ENCODE assay signal across 20 cellular contexts in the genomic region with DNA sequence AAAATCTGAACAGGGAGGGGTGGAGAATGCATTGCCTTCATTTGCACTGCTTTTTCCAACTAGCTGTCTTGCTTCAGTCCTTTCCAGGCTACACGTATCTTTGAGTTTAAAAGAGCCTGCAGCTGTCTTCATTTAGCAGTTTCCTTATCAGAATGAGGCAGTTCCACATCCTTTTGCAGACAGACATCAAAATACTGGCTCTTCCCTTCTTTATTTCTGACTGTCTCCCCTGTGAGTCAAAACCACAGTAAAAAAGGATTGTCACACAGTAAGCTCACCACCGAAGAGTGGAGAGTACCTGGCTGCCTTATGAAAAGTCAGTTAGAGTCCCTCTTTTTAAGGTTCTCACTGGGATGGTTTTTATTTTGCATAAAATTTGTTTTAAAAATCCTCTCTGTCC.
A peak's percentile ranks its signal among the peaks of the same experiment; 100 is the strongest.
DNase-seq lines count a peak whose midpoint lies in the region; ATAC-seq, FAIRE-seq and TF ChIP-seq lines count a peak whose summit lies in the region.
"Had no signal": no experiment of that assay in that cellular context is flagged by ENCODE, and none has a peak within 500 bp of the region (broad histone marks: within the 10 kb centered on the region; RNA-seq: fewer than 3 reads in every experiment).

No MANE protein-coding gene starts in this region.

- peak overlapping the region; percentile 33 to 60; a peak in 3 of 4 replicates for H3K27ac ChIP-seq in SK-N-SH (ENCODE audit: low read depth in 2 of 2, low read length in 1 of 2)
- no peak overlapping the region for H3K27ac ChIP-seq in mesenchymal stem cell (ENCODE audit: low read length, poor library complexity, severe bottlenecking)
- H3K27ac ChIP-seq: heart left ventricle, PC-9, vagina had no signal

- no peaks in the 10 kb centered on the region for H3K27me3 ChIP-seq in SK-N-SH (ENCODE audit: insufficient read depth)
- no peaks in the 10 kb centered on the region for H3K27me3 ChIP-seq in mesenchymal stem cell (ENCODE audit: control insufficient read depth in 1 of 2, insufficient read depth in 1 of 2, low read length in 2 of 2)
- H3K27me3 ChIP-seq: heart left ventricle, vagina had no signal

- no peaks in the 10 kb centered on the region; the same call in 1 of the 2 replicates for H3K27me3 Mint-ChIP-seq in HFFc6 (ENCODE audit: insufficient read depth)

- H3K79me2 ChIP-seq in SK-N-SH (ENCODE audit: insufficient read depth) = no peaks in the 10 kb centered on the region

- peaks cover 9% of the 10 kb centered on the region for H3K9me3 Mint-ChIP-seq in HFFc6

- no peaks in the 10 kb centered on the region for H4K20me1 ChIP-seq in SK-N-SH (ENCODE audit: insufficient read depth)

- POLR2A ChIA-PET in SK-N-SH (lab: Yijun Ruan, JAX) = no interaction called here

- CTCF ChIA-PET in SK-N-SH (lab: Yijun Ruan, JAX) = interaction anchor here (1.5 kb wide), 1 partner anchor 256 kb away, joined by 5 read pairs; no protein-coding TSS in a partner anchor

- no peak overlapping the region for H4K8ac ChIP-seq in mesenchymal stem cell (ENCODE audit: low read length)

- H3K4me2 ChIP-seq in SK-N-SH (peak overlapping the region; percentile 53; the same call in 1 of the 2 replicates), mesenchymal stem cell (ENCODE audit: low read length, poor library complexity, severe bottlenecking) (no peak overlapping the region)
- H3K4me2 ChIP-seq: PC-9 had no signal

- H3K27ac Mint-ChIP-seq in HFFc6 = no peak overlapping the region; the same call in 1 of the 2 replicates

- FAIRE-seq in GM12891 (lab: Jason Lieb, UNC) = no peak
- FAIRE-seq: kidney had no signal

- H3K4me3 ChIP-seq in SK-N-SH (ENCODE audit: low read depth in 2 of 2, low read length in 1 of 2) (no peak overlapping the region; a peak in 1 of 4 replicates), mesenchymal stem cell (ENCODE audit: insufficient read depth in 1 of 2, low read depth in 1 of 2, low read length in 2 of 2) (no peak overlapping the region)
- H3K4me3 ChIP-seq: heart left ventricle, PC-9, vagina had no signal

- peak overlapping the region; percentile 64; the same call in 1 of the 2 replicates for H2AFZ ChIP-seq in SK-N-SH (ENCODE audit: low read depth)
- no peak overlapping the region for H2AFZ ChIP-seq in mesenchymal stem cell (ENCODE audit: low read depth, low read length)
- H2AFZ ChIP-seq: PC-9 had no signal

- H2BK15ac ChIP-seq in mesenchymal stem cell (ENCODE audit: low read depth, poor library complexity, severe bottlenecking) = no peak overlapping the region

- no peak for ATAC-seq in HG03439 (IDR thresholded peaks at IDR 0.05; ENCODE audit: unreplicated experiment)
- ATAC-seq: heart left ventricle had no signal

- DNase-seq in EH (ENCODE audit: low read depth) (peak; percentile 37), HFFc6 (no peak), SK-N-SH (peak; percentile 20), mesenchymal stem cell (no peak), GM12891 (ENCODE audit: insufficient read length, low spot score) (no peak), AG08396 (ENCODE audit: low spot score) (no peak)
- DNase-seq: activated T-cell treated with anti-CD3 and anti-CD28 coated beads, Interleukin-2, amount 50 U/mL, for 1 hour; aorta; C1 segment of cervical spinal cord; erythroblast; heart left ventricle; kidney; midbrain; NCI-H187; nucleus accumbens; PC-9; stimulated activated naive CD4-positive, alpha-beta T cell; SW 1271 had no signal

- H2BK12ac ChIP-seq in mesenchymal stem cell (ENCODE audit: low read length in 2 of 2) = no peak overlapping the region

- TF ChIP-seq POLR2A in GM12891 (IDR thresholded peaks at IDR 0.05; ENCODE audit: low read depth, low read length) = no peak

- no peaks in the 10 kb centered on the region for H3K79me1 ChIP-seq in mesenchymal stem cell (replicated peaks; ENCODE audit: low read length, poor library complexity, severe bottlenecking)

- peak overlapping the region; percentile 41; the same call in 1 of the 2 replicates for H3K4me3 Mint-ChIP-seq in HFFc6

- no peak overlapping the region for H3K23ac ChIP-seq in mesenchymal stem cell (ENCODE audit: low read length in 2 of 2)

- TF ChIP-seq CTCF in HFFc6 (IDR thresholded peaks at IDR 0.05) (no peak), SK-N-SH (IDR thresholded peaks at IDR 0.05) (no peak)

- no peak overlapping the region for H3K4ac ChIP-seq in mesenchymal stem cell (ENCODE audit: low read depth in 1 of 2, low read length in 2 of 2)

- no peak overlapping the region for H2AK5ac ChIP-seq in mesenchymal stem cell (ENCODE audit: low read length, severe bottlenecking)

- TF ChIP-seq EP300 in SK-N-SH (IDR thresholded peaks at IDR 0.05; ENCODE audit: borderline replicate concordance in 1 of 2, low read depth in 1 of 2, low read length in 1 of 2) = peak in 1 of 2 experiments; percentile 18; a peak in 1 of 4 replicates

- no peak overlapping the region for H2BK5ac ChIP-seq in mesenchymal stem cell (ENCODE audit: low read depth, low read length, poor library complexity, severe bottlenecking)

- no peak for TF ChIP-seq RAD21 in SK-N-SH (IDR thresholded peaks at IDR 0.05; ENCODE audit: low read length)

- no peak overlapping the region for H4K91ac ChIP-seq in mesenchymal stem cell (ENCODE audit: low read length)

- H3K9me3 ChIP-seq in SK-N-SH (no peaks in the 10 kb centered on the region), mesenchymal stem cell (ENCODE audit: control insufficient read depth, low read length) (no peaks in the 10 kb centered on the region)
- H3K9me3 ChIP-seq: vagina had no signal

- H3K36me3 ChIP-seq in SK-N-SH (replicated peaks in 1 of 2; ENCODE audit: control insufficient read depth in 1 of 2, insufficient read depth in 2 of 2, low read length in 1 of 2) (no peaks in the 10 kb centered on the region), mesenchymal stem cell (ENCODE audit: control insufficient read depth in 1 of 2, insufficient read depth in 2 of 2, low read depth in 1 of 2, low read length in 2 of 2) (no peaks in the 10 kb centered on the region)
- H3K36me3 ChIP-seq: heart left ventricle, vagina had no signal

- WGBS in SK-N-SH (ENCODE audit: low lambda C conversion rate) = 16% methylated on average over 2 of the region's 2 CpGs
- WGBS in mesenchymal stem cell = 56% methylated on average over 2 of the region's 2 CpGs

- H2BK120ac ChIP-seq in mesenchymal stem cell (ENCODE audit: low read depth, low read length) = no peak overlapping the region

- H3K36me3 Mint-ChIP-seq in HFFc6 (ENCODE audit: low read depth) = peaks cover 10% of the 10 kb centered on the region

- H3K9me2 ChIP-seq in SK-N-SH = no peaks in the 10 kb centered on the region

- peaks cover 16% of the 10 kb centered on the region for H3F3A ChIP-seq in SK-N-SH (replicated peaks; ENCODE audit: insufficient read depth)

- H3K9ac ChIP-seq in SK-N-SH (no peak overlapping the region; the same call in 1 of the 2 replicates), mesenchymal stem cell (ENCODE audit: low read length) (peak overlapping the region; percentile 17)

- H3K4me1 Mint-ChIP-seq in HFFc6 (ENCODE audit: low read depth) = peaks cover 51% of the 10 kb centered on the region

- no peak overlapping the region for H3K18ac ChIP-seq in mesenchymal stem cell (ENCODE audit: low read depth in 1 of 2, low read length in 2 of 2)

- H3K4me1 ChIP-seq in SK-N-SH (ENCODE audit: control insufficient read depth in 1 of 2, insufficient read depth in 2 of 2, low read depth in 1 of 2, low read length in 1 of 2) (peaks cover 4 to 5% of the 10 kb centered on the region in 2 experiments; a peak in 2 of 4 replicates), mesenchymal stem cell (ENCODE audit: control insufficient read depth, insufficient read depth, low read depth, low read length) (no peaks in the 10 kb centered on the region)
- H3K4me1 ChIP-seq: heart left ventricle, vagina had no signal

- H3K14ac ChIP-seq in mesenchymal stem cell (ENCODE audit: low read length in 2 of 2) = no peak overlapping the region

TF ChIP-seq in SK-N-SH, 30 proteins besides CTCF, POLR2A, EP300 and RAD21:
- TF ChIP-seq FOSL2 (IDR thresholded peaks at IDR 0.05; ENCODE audit: borderline replicate concordance, low read depth) (peak; percentile 16; the same call in 1 of the 2 replicates), FOXJ3 (CRISPR knock-in tag; IDR thresholded peaks at IDR 0.05) (no peak), NFIC (IDR thresholded peaks at IDR 0.05; ENCODE audit: borderline replicate concordance) (no peak), TCF12 (IDR thresholded peaks at IDR 0.05) (peak; percentile 59; the same call in 1 of the 2 replicates), POLR2AphosphoS5 (IDR thresholded peaks at IDR 0.05; ENCODE audit: low read depth, low read length) (no peak)
- TF ChIP-seq, protein P1, sequence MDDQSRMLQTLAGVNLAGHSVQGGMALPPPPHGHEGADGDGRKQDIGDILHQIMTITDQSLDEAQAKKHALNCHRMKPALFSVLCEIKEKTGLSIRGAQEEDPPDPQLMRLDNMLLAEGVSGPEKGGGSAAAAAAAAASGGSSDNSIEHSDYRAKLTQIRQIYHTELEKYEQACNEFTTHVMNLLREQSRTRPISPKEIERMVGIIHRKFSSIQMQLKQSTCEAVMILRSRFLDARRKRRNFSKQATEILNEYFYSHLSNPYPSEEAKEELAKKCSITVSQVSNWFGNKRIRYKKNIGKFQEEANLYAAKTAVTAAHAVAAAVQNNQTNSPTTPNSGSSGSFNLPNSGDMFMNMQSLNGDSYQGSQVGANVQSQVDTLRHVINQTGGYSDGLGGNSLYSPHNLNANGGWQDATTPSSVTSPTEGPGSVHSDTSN (IDR thresholded peaks at IDR 0.05) = peak; percentile 37; the same call in 1 of the 2 replicates

TF ChIP-seq in GM12891, 5 proteins besides CTCF, POLR2A, EP300 and RAD21:
- no peak for TF ChIP-seq POU2F2 (IDR thresholded peaks at IDR 0.05; ENCODE audit: low read depth, low read length)
- TF ChIP-seq SPI1 (IDR thresholded peaks at IDR 0.05; ENCODE audit: low read depth, low read length) = no peak
- TF ChIP-seq POLR2AphosphoS5 (IDR thresholded peaks at IDR 0.05; ENCODE audit: low read depth, low read length) = no peak
- TF ChIP-seq PAX5 (IDR thresholded peaks at IDR 0.05; ENCODE audit: insufficient read depth, low read length, severe bottlenecking) = no peak
- no peak for TF ChIP-seq TAF1 (IDR thresholded peaks at IDR 0.05; ENCODE audit: low read depth, low read length)
TF ChIP-seq in GM12891: peak in this region for 0.

Comparison
In these comparisons a context has a peak if more than half of its experiments do, and no peak if none do; other contexts are left out.
1. DNase-seq: peak in EH (single experiment) and SK-N-SH (single experiment); none in HFFc6 (single experiment), mesenchymal stem cell (single experiment), GM12891 (single experiment) and AG08396 (single experiment).